In the genomic region with DNA sequence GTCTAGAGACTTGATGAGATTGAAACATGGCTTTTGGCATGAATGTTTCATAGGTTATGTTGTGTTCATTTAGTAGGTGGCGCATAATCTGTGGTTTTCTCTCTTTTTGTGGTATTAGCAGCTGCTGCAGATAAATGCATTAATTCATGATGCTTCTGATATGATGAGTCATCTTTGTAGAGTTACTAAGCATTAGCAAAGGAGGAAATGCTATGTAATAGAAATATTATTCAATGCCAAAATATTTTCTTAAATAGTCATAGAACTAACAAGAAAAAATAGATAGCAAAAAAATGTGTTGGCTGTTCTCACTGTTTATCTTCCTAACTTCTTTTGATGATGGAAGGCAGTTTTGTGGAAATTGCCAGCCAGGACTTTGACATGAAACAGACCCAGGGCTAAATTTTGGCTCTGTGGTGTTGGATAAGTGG, we compare ENCODE assay signal across 9 cellular contexts. TPM values are rescaled to one million over a fixed set of nuclear protein-coding genes. Genes with fewer than 3 reads are reported as not detected.
DNase-seq lines count a peak whose midpoint lies in the region; ATAC-seq, FAIRE-seq and TF ChIP-seq lines count a peak whose summit lies in the region.
"Had no signal": no experiment of that assay in that cellular context is flagged by ENCODE, and none has a peak within 500 bp of the region (broad histone marks: within the 10 kb centered on the region; RNA-seq: fewer than 3 reads in every experiment).

No MANE protein-coding gene starts in this region.

- TF ChIP-seq RAD21 in A549 (conservative IDR thresholded peaks at IDR 0.05 in 1 of 2, IDR thresholded peaks at IDR 0.05 in 1 of 2), result no peak

- H3K27me3 Mint-ChIP-seq in activated naive CD8-positive, alpha-beta T cell treated with anti-CD3 and anti-CD28 coated beads, Interleukin-2, amount 10 ng/mL, durations not matched to agents 7 days and 5 days, result no peaks in the 10 kb centered on the region

- peaks cover 22% of the 10 kb centered on the region for H3K36me3 Mint-ChIP-seq in activated naive CD8-positive, alpha-beta T cell treated with anti-CD3 and anti-CD28 coated beads, Interleukin-2, amount 10 ng/mL, durations not matched to agents 7 days and 5 days

- 18% methylated on average over 1 of the region's 1 CpG for WGBS in A549 (ENCODE audit: missing lambda C conversion rate)

- H3K4me1 ChIP-seq in A549, result peaks cover 42% of the 10 kb centered on the region

- no peaks in the 10 kb centered on the region for H3K9me3 ChIP-seq in A549

- CTCF ChIA-PET in A549 (lab: Yijun Ruan, JAX), result no interaction called here

- ATAC-seq in A549, result no peak
- no peak for ATAC-seq in activated naive CD8-positive, alpha-beta T cell treated with anti-CD3 and anti-CD28 coated beads, Interleukin-2, amount 10 ng/mL, durations not matched to agents 7 days and 5 days (ENCODE audit: low read depth)
- no peak for ATAC-seq in HG03571 (IDR thresholded peaks at IDR 0.05; ENCODE audit: unreplicated experiment)

- peak overlapping the region; percentile 76 to 77 for H3K27ac ChIP-seq in A549

- peak overlapping the region; percentile 36 for H3K27ac Mint-ChIP-seq in activated naive CD8-positive, alpha-beta T cell treated with anti-CD3 and anti-CD28 coated beads, Interleukin-2, amount 10 ng/mL, durations not matched to agents 7 days and 5 days

- DNase-seq in A549 (ENCODE audit: low read depth in 1 of 2, low spot score in 1 of 2), result peak in 1 of 2 experiments; percentile 28
- DNase-seq in HFF-Myc (ENCODE audit: extremely low read depth, low read depth), result peak; percentile 22
- no peak for DNase-seq in activated naive CD8-positive, alpha-beta T cell treated with anti-CD3 and anti-CD28 coated beads, Interleukin-2, amount 10 ng/mL, durations not matched to agents 7 days and 5 days
- DNase-seq in kidney glomerular epithelial cell (lab: John Stamatoyannopoulos, UW), result peak; percentile 22
- no peak for DNase-seq in COR-L47 (lab: John Stamatoyannopoulos, UW)
- no peak for DNase-seq in stimulated activated CD4-positive, alpha-beta T cell treated with anti-CD3 and anti-CD28 coated beads, Interleukin-4, amount 100 ng/mL, for 24 hours
- no peak for DNase-seq in hippocampal formation (lab: John Stamatoyannopoulos, UW)
- DNase-seq: NCI-H1436 treated with DMSO at 0.1 percent for 48 hours had no signal

- H3K4me2 ChIP-seq in A549, result peak overlapping the region; percentile 91

- TF ChIP-seq POLR2A in A549 (IDR thresholded peaks at IDR 0.05; ENCODE audit: low read length), result no peak

- no peak for TF ChIP-seq CTCF in A549 (IDR thresholded peaks at IDR 0.05)
- no peak for TF ChIP-seq CTCF in HFF-Myc (IDR thresholded peaks at IDR 0.05; ENCODE audit: low read depth, low read length, missing control alignments)

- POLR2A ChIA-PET in A549 (lab: Yijun Ruan, JAX), result no interaction called here
- POLR2A ChIA-PET in activated naive CD8-positive, alpha-beta T cell treated with anti-CD3 and anti-CD28 coated beads, Interleukin-2, amount 10 ng/mL, durations not matched to agents 7 days and 5 days (lab: Charles Lee), result no interaction called here

- peaks cover 22% of the 10 kb centered on the region for H3K4me1 Mint-ChIP-seq in activated naive CD8-positive, alpha-beta T cell treated with anti-CD3 and anti-CD28 coated beads, Interleukin-2, amount 10 ng/mL, durations not matched to agents 7 days and 5 days

- H3K9me3 Mint-ChIP-seq in activated naive CD8-positive, alpha-beta T cell treated with anti-CD3 and anti-CD28 coated beads, Interleukin-2, amount 10 ng/mL, durations not matched to agents 7 days and 5 days, result no peaks in the 10 kb centered on the region

- H3K4me3 ChIP-seq in A549 (peak overlapping the region; percentile 34; the same call in 2 of the 3 replicates), HFF-Myc (replicated peaks; ENCODE audit: low read depth, low read length) (peak overlapping the region; percentile 24; the same call in 1 of the 2 replicates)

- FAIRE-seq in A549 (lab: Jason Lieb, UNC), result no peak

- peak overlapping the region; percentile 63 for H3K4me3 Mint-ChIP-seq in activated naive CD8-positive, alpha-beta T cell treated with anti-CD3 and anti-CD28 coated beads, Interleukin-2, amount 10 ng/mL, durations not matched to agents 7 days and 5 days

- TF ChIP-seq EP300 in A549 (IDR thresholded peaks at IDR 0.05), result no peak

TF ChIP-seq in A549, 52 proteins besides CTCF, POLR2A, EP300 and RAD21:
- TF ChIP-seq FOSL2 (IDR thresholded peaks at IDR 0.05) (peak; percentile 55), FOSL2 (CRISPR knock-in tag; IDR thresholded peaks at IDR 0.05) (peak; percentile 96), CEBPB (IDR thresholded peaks at IDR 0.05) (0 out of 4 replicates have a peak, but pooled peaks of 1 of the 2 experiments have one; percentile 7), EHMT2 (IDR thresholded peaks at IDR 0.05; ENCODE audit: low read depth) (no peak), HOXA7 (CRISPR knock-in tag; IDR thresholded peaks at IDR 0.05) (no peak), CHD4 (IDR thresholded peaks at IDR 0.05; ENCODE audit: borderline replicate concordance) (no peak), NPAS2 (CRISPR knock-in tag; IDR thresholded peaks at IDR 0.05; ENCODE audit: borderline replicate concordance) (no peak), NFE2L2 (conservative IDR thresholded peaks at IDR 0.05; ENCODE audit: low read length) (peak; percentile 46), HDAC2 (IDR thresholded peaks at IDR 0.05) (no peak), GATA3 (IDR thresholded peaks at IDR 0.05; ENCODE audit: borderline replicate concordance) (peak; percentile 36; the same call in 1 of the 2 replicates), JUNB (IDR thresholded peaks at IDR 0.05) (peak; percentile 77), MAFK (IDR thresholded peaks at IDR 0.05; ENCODE audit: partially characterized antibody) (peak; percentile 88)
- TF ChIP-seq, protein P1, sequence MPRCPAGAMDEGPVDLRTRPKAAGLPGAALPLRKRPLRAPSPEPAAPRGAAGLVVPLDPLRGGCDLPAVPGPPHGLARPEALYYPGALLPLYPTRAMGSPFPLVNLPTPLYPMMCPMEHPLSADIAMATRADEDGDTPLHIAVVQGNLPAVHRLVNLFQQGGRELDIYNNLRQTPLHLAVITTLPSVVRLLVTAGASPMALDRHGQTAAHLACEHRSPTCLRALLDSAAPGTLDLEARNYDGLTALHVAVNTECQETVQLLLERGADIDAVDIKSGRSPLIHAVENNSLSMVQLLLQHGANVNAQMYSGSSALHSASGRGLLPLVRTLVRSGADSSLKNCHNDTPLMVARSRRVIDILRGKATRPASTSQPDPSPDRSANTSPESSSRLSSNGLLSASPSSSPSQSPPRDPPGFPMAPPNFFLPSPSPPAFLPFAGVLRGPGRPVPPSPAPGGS (IDR thresholded peaks at IDR 0.05), result 0 out of 3 replicates have a peak, but pooled peaks have one; percentile 26
- TF ChIP-seq, protein P2, sequence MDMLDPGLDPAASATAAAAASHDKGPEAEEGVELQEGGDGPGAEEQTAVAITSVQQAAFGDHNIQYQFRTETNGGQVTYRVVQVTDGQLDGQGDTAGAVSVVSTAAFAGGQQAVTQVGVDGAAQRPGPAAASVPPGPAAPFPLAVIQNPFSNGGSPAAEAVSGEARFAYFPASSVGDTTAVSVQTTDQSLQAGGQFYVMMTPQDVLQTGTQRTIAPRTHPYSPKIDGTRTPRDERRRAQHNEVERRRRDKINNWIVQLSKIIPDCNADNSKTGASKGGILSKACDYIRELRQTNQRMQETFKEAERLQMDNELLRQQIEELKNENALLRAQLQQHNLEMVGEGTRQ (IDR thresholded peaks at IDR 0.05), result no peak

RNA-seq across cellular contexts. Expression of a gene that starts 3.6 kb away (rescaled TPM):
- polyA plus RNA-seq in A549 (2011; rRNA removed), result 12.0 and 14.4 TPM in 2 replicates
- 2.5 and 3.4 TPM in 2 replicates for polyA plus RNA-seq in A549 (2012; cell fraction: cytosol; rRNA removed)
- polyA plus RNA-seq in A549 (2012; cell fraction: nucleus; rRNA removed), result 2.6 and 2.7 TPM in 2 replicates
- polyA plus RNA-seq in A549 (2017; fragmentation: RNase III; extraction: RNeasy Plus Mini Kit Qiagen cat#74134 plus additional on column Dnase treatment), result 4.8 to 6.4 TPM (median 5.5 TPM) in 3 replicates
- 26.5 and 28.8 TPM in 2 replicates for polyA minus RNA-seq in A549 (2011; rRNA and poly(A)+ RNA removed)
- 1 to 10 TPM; 8.6 to 8.9 TPM for total RNA-seq in activated naive CD8-positive, alpha-beta T cell treated with anti-CD3 and anti-CD28 coated beads, Interleukin-2, amount 10 ng/mL, durations not matched to agents 7 days and 5 days

Comparison
In these comparisons a context has a peak if more than half of its experiments do, and no peak if none do; other contexts are left out.
1. DNase-seq: peak in HFF-Myc (single experiment) and kidney glomerular epithelial cell (single experiment); none in activated naive CD8-positive, alpha-beta T cell treated with anti-CD3 and anti-CD28 coated beads, Interleukin-2, amount 10 ng/mL, durations not matched to agents 7 days and 5 days (single experiment), COR-L47 (single experiment), stimulated activated CD4-positive, alpha-beta T cell treated with anti-CD3 and anti-CD28 coated beads, Interleukin-4, amount 100 ng/mL, for 24 hours (single experiment) and hippocampal formation (0 of 2).